Comparison of ENCODE assay signal across 8 cellular contexts in the genomic region with DNA sequence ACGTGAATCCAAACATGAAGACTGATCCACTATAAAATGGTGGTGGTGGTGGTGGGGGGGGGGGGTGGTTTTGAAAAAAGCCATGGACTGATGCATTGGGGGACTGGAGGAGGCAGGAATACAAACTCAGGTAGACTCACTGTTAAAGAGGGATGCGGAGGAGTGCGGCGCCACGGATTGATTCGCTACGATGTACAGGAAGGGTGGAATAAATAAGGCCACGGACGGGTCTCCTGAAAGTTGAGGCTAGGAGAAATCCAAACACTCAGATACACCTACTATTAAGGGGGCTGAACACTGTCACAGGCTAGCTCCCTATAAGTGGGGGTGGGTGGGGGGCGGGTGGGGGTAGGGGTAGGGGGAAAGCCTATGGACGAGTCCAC. TPM values are rescaled to one million over a fixed set of nuclear protein-coding genes. Genes with fewer than 3 reads are reported as not detected.
DNase-seq lines count a peak whose midpoint lies in the region; ATAC-seq and TF ChIP-seq lines count a peak whose summit lies in the region.

No MANE protein-coding gene starts in this region.

- no peaks in the 10 kb centered on the region for H3K36me3 ChIP-seq in PC-9 (ENCODE audit: low read depth)
- no peaks in the 10 kb centered on the region for H3K36me3 ChIP-seq in mucosa of descending colon (ENCODE audit: low read depth)

- no peaks in the 10 kb centered on the region for H3K27me3 Mint-ChIP-seq in progenitor cell of endocrine pancreas

- no peaks in the 10 kb centered on the region for H3K9me3 ChIP-seq in PC-9 (ENCODE audit: insufficient read depth, low read depth)
- no peaks in the 10 kb centered on the region for H3K9me3 ChIP-seq in mucosa of descending colon

- intact Hi-C loops in PC-9 (cut with micrococcal nuclease; ENCODE audit: unreplicated experiment): loop anchor here (1.0 to 10.0 kb wide), 3 partner anchors 9 to 455 kb away; a partner anchor contains a TSS
- intact Hi-C loops in mucosa of descending colon (cut with DNase I, micrococcal nuclease): no loop called here

- no TSS peak for BruUV-seq in PC-9 (replicated peaks; lab: Mats Ljungman, UMichigan)

- H3K4me1 ChIP-seq in PC-9 (replicated peaks; ENCODE audit: insufficient read depth): no peaks in the 10 kb centered on the region
- no peaks in the 10 kb centered on the region for H3K4me1 ChIP-seq in mucosa of descending colon (ENCODE audit: low read depth)

- no peaks in the 10 kb centered on the region for H3K9me2 ChIP-seq in PC-9 (ENCODE audit: insufficient read depth)

- H3K4me1 Mint-ChIP-seq in progenitor cell of endocrine pancreas (ENCODE audit: low read depth): peaks cover 14% of the 10 kb centered on the region

- ATAC-seq in GM21737 (IDR thresholded peaks at IDR 0.05; ENCODE audit: unreplicated experiment) (no peak), mucosa of descending colon (no peak)

- H3K79me2 ChIP-seq in PC-9 (ENCODE audit: low read depth): 0 out of 2 replicates have a peak, but pooled peaks cover 6% of the 10 kb centered on the region

- H3K4me3 ChIP-seq in PC-9 (peak overlapping the region; percentile 42; the same call in 1 of the 2 replicates), epithelial cell of proximal tubule (ENCODE audit: low read depth, low read length) (peak overlapping the region; percentile 73), mucosa of descending colon (no peak overlapping the region)

- peaks cover 16% of the 10 kb centered on the region for H3K9me3 Mint-ChIP-seq in progenitor cell of endocrine pancreas (ENCODE audit: low read depth)

- peak overlapping the region; percentile 75 for H3K27ac Mint-ChIP-seq in progenitor cell of endocrine pancreas

- H3K36me3 Mint-ChIP-seq in progenitor cell of endocrine pancreas (ENCODE audit: insufficient read depth): peaks cover 12% of the 10 kb centered on the region

- CTCF ChIA-PET in PC-9 (lab: Charles Lee): no interaction called here

- peak overlapping the region; percentile 57; the same call in 1 of the 2 replicates for H3K4me2 ChIP-seq in PC-9

- H3F3A ChIP-seq in PC-9 (ENCODE audit: insufficient read depth, low read depth): no peaks in the 10 kb centered on the region

- no peaks in the 10 kb centered on the region for H4K20me1 ChIP-seq in PC-9 (ENCODE audit: insufficient read depth)

- no peak overlapping the region for H3K27ac ChIP-seq in PC-9

- no peak for TF ChIP-seq CTCF in PC-9 (conservative IDR thresholded peaks at IDR 0.05)
- no peak for TF ChIP-seq CTCF in epithelial cell of proximal tubule (conservative IDR thresholded peaks at IDR 0.05; ENCODE audit: low read depth, low read length)
- no peak for TF ChIP-seq CTCF in progenitor cell of endocrine pancreas (IDR thresholded peaks at IDR 0.05; ENCODE audit: unreplicated experiment)
- TF ChIP-seq CTCF in mucosa of descending colon (IDR thresholded peaks at IDR 0.05): no peak

- peak; percentile 9 for DNase-seq in ELR (ENCODE audit: low read depth)
- DNase-seq in PC-9: no peak
- DNase-seq in epithelial cell of proximal tubule (ENCODE audit: low read depth): no peak
- no peak for DNase-seq in progenitor cell of endocrine pancreas (ENCODE audit: low spot score, unreplicated experiment)
- DNase-seq in DMS79 (lab: John Stamatoyannopoulos, UW): no peak
- DNase-seq in mucosa of descending colon: no peak
- DNase-seq in GOT3 (lab: John Stamatoyannopoulos, UW): no peak

- H3K4me3 Mint-ChIP-seq in progenitor cell of endocrine pancreas (ENCODE audit: low read depth): peak overlapping the region; percentile 82

- H2AFZ ChIP-seq in PC-9: no peak overlapping the region

- H3K27me3 ChIP-seq in PC-9 (ENCODE audit: insufficient read depth, low read depth): no peaks in the 10 kb centered on the region

- POLR2A ChIA-PET in PC-9 (lab: Charles Lee; ENCODE audit: unreplicated experiment): no interaction called here

RNA-seq across cellular contexts. Expression of a gene that starts 0.6 kb away (rescaled TPM):
- total RNA-seq in PC-9 (2021) (16.4 and 22.0 TPM in 2 replicates), epithelial cell of proximal tubule (21.9 and 31.8 TPM in 2 replicates), progenitor cell of endocrine pancreas (24.7 and 25.5 TPM in 2 replicates), mucosa of descending colon (10 to 100 TPM; 24.5 to 28.2 (median 25.8) TPM)

RNA-seq across cellular contexts. Expression of a gene that starts 9.2 kb away (rescaled TPM):
- 46.0 and 53.8 TPM in 2 replicates for total RNA-seq in PC-9 (2021)
- 133 and 178 TPM in 2 replicates for total RNA-seq in epithelial cell of proximal tubule
- 92.0 and 98.5 TPM in 2 replicates for total RNA-seq in progenitor cell of endocrine pancreas
- 100 to 1,000 TPM in 1 of 3 donors, 10 to 100 TPM in 2; 83.1 to 109 (median 96.7) TPM for total RNA-seq in mucosa of descending colon

RNA-seq across cellular contexts. Expression of a gene that starts 20.0 kb away (rescaled TPM):
- total RNA-seq in PC-9 (2021): 0.48 and 0.53 TPM in 2 replicates
- 0.06 and 0.22 TPM in 2 replicates for total RNA-seq in epithelial cell of proximal tubule
- 0.69 and 0.93 TPM in 2 replicates for total RNA-seq in progenitor cell of endocrine pancreas
- total RNA-seq in mucosa of descending colon: 1 to 10 TPM in 2 of 3 donors, under 1 TPM in 1; 0.96 to 4.0 (median 2.9) TPM

RNA-seq across cellular contexts. Expression of a gene that starts 30.1 kb away (rescaled TPM):
- total RNA-seq in PC-9 (2021) (not detected in 2 replicates), epithelial cell of proximal tubule (0.12 and 0.65 TPM in 2 replicates), progenitor cell of endocrine pancreas (5.3 and 6.7 TPM in 2 replicates), mucosa of descending colon (1 to 10 TPM in 2 of 3 donors, under 1 TPM in 1; 0.78 to 4.1 (median 1.6) TPM)
